Comparison of ENCODE assay signal across 12 cellular contexts in genomic region chr11:118441770-118442169, GRCh38. TPM values are rescaled to one million over a fixed set of nuclear protein-coding genes. Genes with fewer than 3 reads are reported as not detected.
A peak's percentile ranks its signal among the peaks of the same experiment; 100 is the strongest.
DNase-seq lines count a peak whose midpoint lies in the region; ATAC-seq, FAIRE-seq and TF ChIP-seq lines count a peak whose summit lies in the region.
"Had no signal": no experiment of that assay in that cellular context is flagged by ENCODE, and none has a peak within 500 bp of the region (broad histone marks: within the 10 kb centered on the region; RNA-seq: fewer than 3 reads in every experiment).

No MANE protein-coding gene starts in this region.

- H3K4me3 ChIP-seq in A549 (no peak overlapping the region), keratinocyte (ENCODE audit: control insufficient read depth in 2 of 3, extremely low read depth in 1 of 3, insufficient read depth in 2 of 3, low read depth in 1 of 3, low read length in 3 of 3) (no peak overlapping the region)
- H3K4me3 ChIP-seq: right atrium auricular region had no signal

- intact Hi-C loops in activated CD4-positive, alpha-beta memory T cell treated with anti-CD3 and anti-CD28 coated beads for 36 hours (cut with micrococcal nuclease): no loop called here

- ATAC-seq in A549 (no peak), HG03354 (IDR thresholded peaks at IDR 0.05; ENCODE audit: poor library complexity, severe bottlenecking, unreplicated experiment) (no peak), HG03457 (IDR thresholded peaks at IDR 0.05; ENCODE audit: unreplicated experiment) (no peak)

- in situ Hi-C loops in G401 (cut with HindIII; ENCODE audit: low sequenced_read_pairs): no loop called here

- TF ChIP-seq POLR2A in A549 (IDR thresholded peaks at IDR 0.05; ENCODE audit: low read length): no peak

- H3K27me3 Mint-ChIP-seq in activated CD4-positive, alpha-beta memory T cell treated with anti-CD3 and anti-CD28 coated beads for 36 hours: no peaks in the 10 kb centered on the region

- 73% methylated on average over 3 of the region's 3 CpGs for WGBS in A549 (ENCODE audit: missing lambda C conversion rate)

- peaks cover 0 to 3% of the 10 kb centered on the region in 2 experiments for H3K36me3 ChIP-seq in keratinocyte (ENCODE audit: control insufficient read depth in 2 of 2, extremely low read depth in 1 of 2, insufficient read depth in 2 of 2, low read length in 2 of 2)
- H3K36me3 ChIP-seq: right atrium auricular region had no signal

- H3K4me1 ChIP-seq in A549: peaks cover 24% of the 10 kb centered on the region; the same call in 1 of the 3 replicates
- H3K4me1 ChIP-seq in keratinocyte (ENCODE audit: control insufficient read depth, extremely low read depth, insufficient read depth, low read length): peaks cover 23% of the 10 kb centered on the region

- no peak overlapping the region for H2AFZ ChIP-seq in keratinocyte (ENCODE audit: control insufficient read depth, low read length)

- no peaks in the 10 kb centered on the region for H3K9me3 Mint-ChIP-seq in activated CD4-positive, alpha-beta memory T cell treated with anti-CD3 and anti-CD28 coated beads for 36 hours

- H3K4me2 ChIP-seq in A549 (peak overlapping the region; percentile 7; the same call in 1 of the 3 replicates), keratinocyte (ENCODE audit: control insufficient read depth, extremely low read depth, insufficient read depth, low read depth, low read length) (peak overlapping the region; percentile 52)

- H3K27ac Mint-ChIP-seq in activated CD4-positive, alpha-beta memory T cell treated with anti-CD3 and anti-CD28 coated beads for 36 hours: peak overlapping the region; percentile 44

- TF ChIP-seq CTCF in A549 (IDR thresholded peaks at IDR 0.05) (no peak), keratinocyte (optimal IDR thresholded peaks at IDR 0.05 in 1 of 3, IDR thresholded peaks at IDR 0.05 in 1 of 3, conservative IDR thresholded peaks at IDR 0.05 in 1 of 3; ENCODE audit: extremely low read depth in 1 of 3, insufficient read depth in 2 of 3, low read length in 3 of 3) (no peak)

- H3K27me3 ChIP-seq in keratinocyte (ENCODE audit: control insufficient read depth, extremely low read depth, insufficient read depth, low read length): no peaks in the 10 kb centered on the region
- H3K27me3 ChIP-seq: right atrium auricular region had no signal

- peaks cover 98% of the 10 kb centered on the region for H3K79me2 ChIP-seq in keratinocyte (ENCODE audit: control insufficient read depth, insufficient read depth, low read length)

- POLR2A ChIA-PET in A549 (lab: Yijun Ruan, JAX): no interaction called here
- POLR2A ChIA-PET in activated CD4-positive, alpha-beta memory T cell treated with anti-CD3 and anti-CD28 coated beads for 36 hours (lab: Charles Lee): no interaction called here

- H3K4me1 Mint-ChIP-seq in activated CD4-positive, alpha-beta memory T cell treated with anti-CD3 and anti-CD28 coated beads for 36 hours (ENCODE audit: low read depth): peaks cover 79% of the 10 kb centered on the region

- H3K4me3 Mint-ChIP-seq in activated CD4-positive, alpha-beta memory T cell treated with anti-CD3 and anti-CD28 coated beads for 36 hours: peak overlapping the region; percentile 16

- H3K36me3 Mint-ChIP-seq in activated CD4-positive, alpha-beta memory T cell treated with anti-CD3 and anti-CD28 coated beads for 36 hours: peaks cover 19% of the 10 kb centered on the region

- H3K9me3 ChIP-seq in A549: no peaks in the 10 kb centered on the region
- H3K9me3 ChIP-seq in keratinocyte (ENCODE audit: control insufficient read depth, low read depth, low read length): no peaks in the 10 kb centered on the region
- H3K9me3 ChIP-seq: right atrium auricular region had no signal

- no peak for TF ChIP-seq RAD21 in A549 (conservative IDR thresholded peaks at IDR 0.05 in 1 of 2, IDR thresholded peaks at IDR 0.05 in 1 of 2)

- peaks cover 16% of the 10 kb centered on the region for H4K20me1 ChIP-seq in keratinocyte (ENCODE audit: control insufficient read depth, extremely low read depth, insufficient read depth, low read length)

- CTCF ChIA-PET in A549 (lab: Yijun Ruan, JAX): no interaction called here
- CTCF ChIA-PET in activated CD4-positive, alpha-beta memory T cell treated with anti-CD3 and anti-CD28 coated beads for 36 hours (lab: Charles Lee): interaction anchor here (0.7 to 1.0 kb wide), 2 partner anchors 29 to 107 kb away, joined by 3 read pairs; no protein-coding TSS in a partner anchor

- FAIRE-seq in A549 (lab: Jason Lieb, UNC) (no peak), keratinocyte (lab: Jason Lieb, UNC) (no peak)

- no peak for TF ChIP-seq EP300 in A549 (IDR thresholded peaks at IDR 0.05)

- H3K27ac ChIP-seq in A549 (no peak overlapping the region), keratinocyte (ENCODE audit: control insufficient read depth, insufficient read depth, low read length) (peak overlapping the region; percentile 10)
- H3K27ac ChIP-seq: right atrium auricular region had no signal

- dilution Hi-C loops in keratinocyte (cut with MboI; ENCODE audit: extremely low pct_ligation_motif_present, low sequenced_read_pairs): no loop called here

- H3K9ac ChIP-seq in keratinocyte (ENCODE audit: control insufficient read depth, extremely low read depth, insufficient read depth, low read length): no peak overlapping the region

- no peaks in the 10 kb centered on the region for H3K9me1 ChIP-seq in keratinocyte (ENCODE audit: control insufficient read depth, extremely low read depth, insufficient read depth, low read length)

- DNase-seq in A549 (ENCODE audit: low read depth in 1 of 2, low spot score in 1 of 2): no peak
- peak; percentile 41 for DNase-seq in G401 (ENCODE audit: low spot score)
- DNase-seq in activated CD4-positive, alpha-beta memory T cell treated with anti-CD3 and anti-CD28 coated beads for 36 hours: peak; percentile 32
- no peak for DNase-seq in keratinocyte (ENCODE audit: low read depth, low spot score)
- no peak for DNase-seq in HuH-7.5 (ENCODE audit: low spot score)
- DNase-seq in activated CD8-positive, alpha-beta memory T cell treated with anti-CD3 and anti-CD28 coated beads, Interleukin-2, amount 50 U/mL, for 4 hours: no peak
- DNase-seq: activated CD4-positive, CD25-positive, alpha-beta regulatory T cell treated with anti-CD3 and anti-CD28 coated beads, Interleukin-2, amount 50 U/mL, for 72 hours; NCI-H510A treated with DMSO at 0.1 percent for 48 hours; SHP77 treated with DMSO at 0.1 percent for 48 hours had no signal

TF ChIP-seq in A549, 52 proteins besides CTCF, POLR2A, EP300 and RAD21:
- TF ChIP-seq MAX (IDR thresholded peaks at IDR 0.05): no peak
- TF ChIP-seq ZFP36 (IDR thresholded peaks at IDR 0.05; ENCODE audit: borderline replicate concordance, partially characterized antibody): no peak
- TF ChIP-seq JUN (IDR thresholded peaks at IDR 0.05): no peak

RNA-seq across cellular contexts. Expression of gene KMT2A, which starts 5.5 kb away (rescaled TPM):
- 20.3 and 28.4 TPM in 2 replicates for polyA plus RNA-seq in A549 (2011; rRNA removed)
- 8.3 and 9.3 TPM in 2 replicates for polyA plus RNA-seq in A549 (2012; cell fraction: cytosol; rRNA removed)
- polyA plus RNA-seq in A549 (2012; cell fraction: nucleus; rRNA removed): 17.6 and 25.6 TPM in 2 replicates
- polyA plus RNA-seq in A549 (2017; fragmentation: RNase III; extraction: RNeasy Plus Mini Kit Qiagen cat#74134 plus additional on column Dnase treatment): 6.8 to 9.7 TPM (median 7.1 TPM) in 3 replicates
- 61.1 and 62.5 TPM in 2 replicates for polyA minus RNA-seq in A549 (2011; rRNA and poly(A)+ RNA removed)
- 6.6 and 20.5 TPM in 2 replicates for total RNA-seq in G401 (2014; rRNA removed; shearing (Covaris generic))
- total RNA-seq in activated CD4-positive, alpha-beta memory T cell treated with anti-CD3 and anti-CD28 coated beads for 36 hours: 10 to 100 TPM; 61.5 to 72.4 TPM
- polyA plus RNA-seq in keratinocyte: 7.6 to 14.5 TPM (median 11.7 TPM) in 3 replicates
- 11.5 TPM for polyA plus RNA-seq in keratinocyte (2011; ENCODE audit: low read depth)
- polyA plus RNA-seq in keratinocyte (2011; cell fraction: cytosol; rRNA removed): 7.6 and 9.6 TPM in 2 replicates
- 48.5 and 50.1 TPM in 2 replicates for polyA plus RNA-seq in keratinocyte (2011; cell fraction: nucleus; rRNA removed)
- polyA plus RNA-seq in keratinocyte (2012; ENCODE audit: low replicate concordance): 10.6 and 13.2 TPM in 2 replicates
- polyA minus RNA-seq in keratinocyte: 30.1 to 66.2 TPM (median 64.3 TPM) in 3 replicates
- 17.8 TPM for polyA minus RNA-seq in keratinocyte (2011; cell fraction: cytosol; rRNA and poly(A)+ RNA removed)
- 60.8 and 105 TPM in 2 replicates for polyA minus RNA-seq in keratinocyte (2011; cell fraction: nucleus; rRNA and poly(A)+ RNA removed)

RNA-seq across cellular contexts. Expression of gene ATP5MG, which starts 40.4 kb away (rescaled TPM):
- 242 and 337 TPM in 2 replicates for polyA plus RNA-seq in A549 (2011; rRNA removed)
- 103 and 136 TPM in 2 replicates for polyA plus RNA-seq in A549 (2012; cell fraction: cytosol; rRNA removed)
- polyA plus RNA-seq in A549 (2012; cell fraction: nucleus; rRNA removed): 37.7 and 77.1 TPM in 2 replicates
- 437 to 446 TPM (median 438 TPM) in 3 replicates for polyA plus RNA-seq in A549 (2017; fragmentation: RNase III; extraction: RNeasy Plus Mini Kit Qiagen cat#74134 plus additional on column Dnase treatment)
- 30.8 and 39.5 TPM in 2 replicates for polyA minus RNA-seq in A549 (2011; rRNA and poly(A)+ RNA removed)
- total RNA-seq in G401 (2014; rRNA removed; shearing (Covaris generic)): 146 and 244 TPM in 2 replicates
- total RNA-seq in activated CD4-positive, alpha-beta memory T cell treated with anti-CD3 and anti-CD28 coated beads for 36 hours: 100 to 1,000 TPM; 298 to 306 TPM
- polyA plus RNA-seq in keratinocyte: 259 to 463 TPM (median 338 TPM) in 3 replicates
- 546 TPM for polyA plus RNA-seq in keratinocyte (2011; ENCODE audit: low read depth)
- 301 and 380 TPM in 2 replicates for polyA plus RNA-seq in keratinocyte (2011; cell fraction: cytosol; rRNA removed)
- 90.3 and 111 TPM in 2 replicates for polyA plus RNA-seq in keratinocyte (2011; cell fraction: nucleus; rRNA removed)
- polyA plus RNA-seq in keratinocyte (2012; ENCODE audit: low replicate concordance): 257 and 363 TPM in 2 replicates
- polyA minus RNA-seq in keratinocyte: 63.0 to 71.2 TPM (median 67.8 TPM) in 3 replicates
- polyA minus RNA-seq in keratinocyte (2011; cell fraction: cytosol; rRNA and poly(A)+ RNA removed): 76.2 TPM
- polyA minus RNA-seq in keratinocyte (2011; cell fraction: nucleus; rRNA and poly(A)+ RNA removed): 6.5 and 11.6 TPM in 2 replicates

Comparison
In these comparisons a context has a peak if more than half of its experiments do, and no peak if none do; other contexts are left out.
1. DNase-seq: peak in G401 (single experiment) and activated CD4-positive, alpha-beta memory T cell treated with anti-CD3 and anti-CD28 coated beads for 36 hours (single experiment); none in A549 (0 of 2), keratinocyte (single experiment), HuH-7.5 (single experiment) and activated CD8-positive, alpha-beta memory T cell treated with anti-CD3 and anti-CD28 coated beads, Interleukin-2, amount 50 U/mL, for 4 hours (single experiment).